8 cellular contexts compared by ENCODE assay signal in genomic region chr12:12788675-12789368, GRCh38.
DNase-seq lines count a peak whose midpoint lies in the region; ATAC-seq and TF ChIP-seq lines count a peak whose summit lies in the region.

No MANE protein-coding gene starts in this region.

- peak; percentile 47 for ATAC-seq in HG02943 (IDR thresholded peaks at IDR 0.05; ENCODE audit: low read depth, unreplicated experiment)
- ATAC-seq in central memory CD8-positive, alpha-beta T cell (replicated peaks; ENCODE audit: extremely low read depth, poor library complexity, severe bottlenecking) = peak; percentile 70

- H3K36me3 Mint-ChIP-seq in central memory CD8-positive, alpha-beta T cell (ENCODE audit: insufficient read depth) = no peaks in the 10 kb centered on the region

- no peaks in the 10 kb centered on the region for H3K9me3 Mint-ChIP-seq in central memory CD8-positive, alpha-beta T cell

- H3K27ac Mint-ChIP-seq in central memory CD8-positive, alpha-beta T cell (ENCODE audit: low read depth) = peak overlapping the region; percentile 86

- no peak overlapping the region for H3K4me3 ChIP-seq in WI38 (ENCODE audit: low read depth, low read length)

- H3K4me1 Mint-ChIP-seq in central memory CD8-positive, alpha-beta T cell = peaks cover 16% of the 10 kb centered on the region

- peak; percentile 33 for DNase-seq in NK-92 treated with Interleukin-12 subunit alpha and Interleukin-12 subunit beta, amount 100 ng/mL, for 24 hours (lab: John Stamatoyannopoulos, UW)
- no peak for DNase-seq in NK-92 (lab: John Stamatoyannopoulos, UW; ENCODE audit: unreplicated experiment)
- peak; percentile 38 for DNase-seq in NCI-H2171 treated with DMSO at 0.1 percent for 48 hours (lab: John Stamatoyannopoulos, UW)
- peak; percentile 41 for DNase-seq in central memory CD8-positive, alpha-beta T cell (ENCODE audit: low spot score in 2 of 2)
- peak; percentile 78 for DNase-seq in kidney glomerular epithelial cell (lab: John Stamatoyannopoulos, UW)
- DNase-seq in stimulated activated CD4-positive, alpha-beta T cell treated with anti-CD3 and anti-CD28 coated beads, Interleukin-4, amount 100 ng/mL, for 24 hours = peak; percentile 74

- peak overlapping the region; percentile 50 for H3K4me3 Mint-ChIP-seq in central memory CD8-positive, alpha-beta T cell

- TF ChIP-seq CTCF in WI38 (IDR thresholded peaks at IDR 0.05; ENCODE audit: low read depth, low read length) = peak; percentile 55

- H3K27me3 Mint-ChIP-seq in central memory CD8-positive, alpha-beta T cell = no peaks in the 10 kb centered on the region
